1 cellular context compared by ENCODE assay signal in genomic region chr21:37415938-37416337, GRCh38.
TF ChIP-seq lines count a peak whose summit lies in the region.

No MANE protein-coding gene starts in this region.

TF ChIP-seq in IMR-90, 13 proteins besides CTCF, POLR2A, EP300 and RAD21 (continued from another document):
- TF ChIP-seq CEBPB (IDR thresholded peaks at IDR 0.05; ENCODE audit: low read depth, low read length) (no peak), RFX5 (IDR thresholded peaks at IDR 0.05; ENCODE audit: low read depth, low read length) (no peak), MAZ (IDR thresholded peaks at IDR 0.05; ENCODE audit: borderline replicate concordance, low read depth, low read length) (no peak), MXI1 (IDR thresholded peaks at IDR 0.05; ENCODE audit: borderline replicate concordance, low read depth, low read length) (no peak), RCOR1 (IDR thresholded peaks at IDR 0.05; ENCODE audit: insufficient replicate concordance, low read length) (no peak), USF2 (IDR thresholded peaks at IDR 0.05; ENCODE audit: low read depth, low read length) (no peak), FOS (IDR thresholded peaks at IDR 0.05; ENCODE audit: low read depth, low read length) (no peak)
